Comparison of ENCODE assay signal across 26 cellular contexts in genomic region chr2:61398413-61398812, GRCh38.
"Had no signal": no experiment of that assay in that cellular context is flagged by ENCODE, and none has a peak within 500 bp of the region (broad histone marks: within the 10 kb centered on the region; RNA-seq: fewer than 3 reads in every experiment).

No MANE protein-coding gene starts in this region.

- H3K36me3 ChIP-seq: ovary had no signal

- H3K4me3 ChIP-seq: heart left ventricle, left lung, lower lobe of right lung, ovary, right atrium auricular region, skin epidermis, stomach, testis, thyroid gland, transverse colon, upper lobe of left lung had no signal

- FAIRE-seq: kidney had no signal

- DNase-seq: heart left ventricle; hypothalamus; kidney; left colon; left lung; lower lobe of right lung; mammary epithelial cell; naive B cell; natural killer cell; ovary; stimulated activated CD4-positive, alpha-beta T cell treated with anti-CD3 and anti-CD28 coated beads, Interleukin-12 subunit alpha, Interleukin-12 subunit beta, amount 100 ng/mL, for 4 hours; stimulated activated CD4-positive, alpha-beta T cell treated with anti-CD3 and anti-CD28 coated beads, Interleukin-15, amount 100 ng/mL, for 24 hours; stimulated activated CD4-positive, alpha-beta T cell treated with anti-CD3 and anti-CD28 coated beads, Interleukin-2, amount 100 ng/mL, for 24 hours; stimulated activated CD4-positive, alpha-beta T cell treated with anti-CD3 and anti-CD28 coated beads, Interleukin-4, amount 100 ng/mL, for 1 hour; stimulated activated naive B cell treated with anti-CD40 and anti-IgM and Interleukin-4, amounts not matched to agents 10 μg/mL and 1 μg/mL and 100 μg/mL, for 72 hours; stimulated activated naive CD8-positive, alpha-beta T cell treated with anti-CD3 and anti-CD28 coated beads, Interleukin-15, Interleukin-2, amounts not matched to agents 100 U/mL and 50 U/mL, for 24 hours; stomach; testis; thyroid gland; transverse colon; upper lobe of left lung had no signal

- H3K27ac Mint-ChIP-seq: mesothelial cell of epicardium; natural killer cell; progenitor cell of endocrine pancreas; stimulated activated naive B cell treated with anti-CD40 and anti-IgM and Interleukin-4, amounts not matched to agents 10 μg/mL and 1 μg/mL and 100 μg/mL, for 72 hours had no signal

- H3K4me3 Mint-ChIP-seq: mesothelial cell of epicardium; natural killer cell; stimulated activated naive B cell treated with anti-CD40 and anti-IgM and Interleukin-4, amounts not matched to agents 10 μg/mL and 1 μg/mL and 100 μg/mL, for 72 hours had no signal

- H3K36me3 Mint-ChIP-seq: natural killer cell had no signal

- H3K27me3 ChIP-seq: heart left ventricle, left lung, ovary, right atrium auricular region, stomach, testis, thyroid gland, transverse colon, upper lobe of left lung had no signal

- H3K9me3 Mint-ChIP-seq: mesothelial cell of epicardium; naive B cell; natural killer cell; stimulated activated naive B cell treated with anti-CD40 and anti-IgM and Interleukin-4, amounts not matched to agents 10 μg/mL and 1 μg/mL and 100 μg/mL, for 72 hours had no signal

- H3K4me1 Mint-ChIP-seq: mesothelial cell of epicardium; naive B cell; natural killer cell; stimulated activated naive B cell treated with anti-CD40 and anti-IgM and Interleukin-4, amounts not matched to agents 10 μg/mL and 1 μg/mL and 100 μg/mL, for 72 hours had no signal

- H3K27ac ChIP-seq: heart left ventricle, left lung, lower lobe of right lung, ovary, right atrium auricular region, skin epidermis, stomach, testis, thyroid gland, transverse colon, upper lobe of left lung had no signal

- ATAC-seq: heart left ventricle; left colon; left lung; lower lobe of right lung; natural killer cell; sciatic nerve; stimulated activated naive B cell treated with anti-CD40 and anti-IgM and Interleukin-4, amounts not matched to agents 10 μg/mL and 1 μg/mL and 100 μg/mL, for 72 hours; stimulated activated naive CD8-positive, alpha-beta T cell treated with anti-CD3 and anti-CD28 coated beads, Interleukin-15, Interleukin-2, amounts not matched to agents 100 U/mL and 50 U/mL, for 24 hours had no signal

- H3K27me3 Mint-ChIP-seq: naive B cell; progenitor cell of endocrine pancreas; stimulated activated naive B cell treated with anti-CD40 and anti-IgM and Interleukin-4, amounts not matched to agents 10 μg/mL and 1 μg/mL and 100 μg/mL, for 72 hours had no signal

- H3K9me3 ChIP-seq: heart left ventricle, left lung, lower lobe of right lung, ovary, right atrium auricular region, stomach, testis, thyroid gland, transverse colon, upper lobe of left lung had no signal

- H3K4me1 ChIP-seq: heart left ventricle, left lung, lower lobe of right lung, right atrium auricular region, testis, thyroid gland, transverse colon, upper lobe of left lung had no signal
